ENCODE assay signal across 12 cellular contexts in the genomic region with DNA sequence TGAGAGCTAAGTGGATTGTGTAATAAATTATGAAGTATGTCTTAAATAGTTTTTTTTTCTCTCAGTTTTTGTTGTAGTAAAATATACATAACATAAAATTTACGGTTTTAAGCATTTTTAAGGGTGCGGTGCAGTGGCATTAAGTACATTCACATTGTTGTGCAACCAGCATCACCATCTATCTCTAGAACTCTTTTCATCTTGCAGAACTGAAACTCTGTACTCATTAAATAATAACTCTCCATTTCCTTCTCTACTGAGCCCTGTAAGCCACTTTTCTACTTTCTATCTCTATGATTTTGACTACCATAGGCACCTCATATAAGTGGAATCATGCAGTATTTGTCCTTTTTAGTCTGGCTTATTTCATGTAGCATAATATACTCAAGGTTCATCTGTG.
DNase-seq lines count a peak whose midpoint lies in the region; ATAC-seq and TF ChIP-seq lines count a peak whose summit lies in the region.
"Had no signal": no experiment of that assay in that cellular context is flagged by ENCODE, and none has a peak within 500 bp of the region (broad histone marks: within the 10 kb centered on the region; RNA-seq: fewer than 3 reads in every experiment).

No MANE protein-coding gene starts in this region.

- DNase-seq in activated T-cell treated with anti-CD3 and anti-CD28 coated beads, Interleukin-2, amount 50 U/mL, for 72 hours = no peak
- no peak for DNase-seq in activated T-cell treated with anti-CD3 and anti-CD28 coated beads, Interleukin-2, amount 50 U/mL, for 1 hour
- DNase-seq in MM.1S (peak; percentile 6), natural killer cell (no peak)
- DNase-seq in activated CD4-positive, alpha-beta T cell treated with anti-CD3 and anti-CD28 coated beads, Interleukin-2, amount 50 U/mL, for 48 hours = no peak
- no peak for DNase-seq in activated T-cell treated with anti-CD3 and anti-CD28 coated beads, Interleukin-2, amount 50 U/mL, for 24 hours
- DNase-seq: NCI-H524 had no signal

- H3K4me2 ChIP-seq in MM.1S (ENCODE audit: low read depth, low read length) = no peak overlapping the region

- no peak overlapping the region for H3K27ac ChIP-seq in MM.1S (ENCODE audit: low read length)
- H3K27ac ChIP-seq: gastroesophageal sphincter, HL-60 had no signal

- no peak for TF ChIP-seq CTCF in MM.1S (IDR thresholded peaks at IDR 0.05; ENCODE audit: low read length)
- no peak for TF ChIP-seq CTCF in natural killer cell (IDR thresholded peaks at IDR 0.05)

- H3K36me3 ChIP-seq in MM.1S (replicated peaks; ENCODE audit: insufficient read depth, low read length) = no peaks in the 10 kb centered on the region

- no peak overlapping the region for H3K4me3 ChIP-seq in MM.1S (ENCODE audit: low read length)
- H3K4me3 ChIP-seq: gastroesophageal sphincter had no signal

- ATAC-seq in activated T-cell treated with anti-CD3 and anti-CD28 coated beads, Interleukin-2, amount 50 U/mL, for 72 hours (replicated peaks in 1 of 2) = no peak
- peak; percentile 79 for ATAC-seq in HG02610 (IDR thresholded peaks at IDR 0.05; ENCODE audit: unreplicated experiment)
- ATAC-seq in stimulated activated memory B cell treated with anti-CD40 and anti-IgM and Interleukin-4, amounts not matched to agents 10 μg/mL and 1 μg/mL and 100 μg/mL, for 72 hours = peak; percentile 81
- ATAC-seq in natural killer cell = no peak
- ATAC-seq: gastroesophageal sphincter, SK-N-SH treated with all-trans-retinoic acid at 6 μM for 48 hours had no signal

- no peaks in the 10 kb centered on the region for H3K79me2 ChIP-seq in MM.1S (ENCODE audit: low read length)

- peak overlapping the region; percentile 13 for H3K27ac Mint-ChIP-seq in activated T-cell treated with anti-CD3 and anti-CD28 coated beads, Interleukin-2, amount 50 U/mL, for 72 hours
- peak overlapping the region; percentile 3 for H3K27ac Mint-ChIP-seq in stimulated activated memory B cell treated with anti-CD40 and anti-IgM and Interleukin-4, amounts not matched to agents 10 μg/mL and 1 μg/mL and 100 μg/mL, for 72 hours
- no peak overlapping the region for H3K27ac Mint-ChIP-seq in natural killer cell
- no peak overlapping the region for H3K27ac Mint-ChIP-seq in activated T-cell treated with anti-CD3 and anti-CD28 coated beads, Interleukin-2, amount 50 U/mL, for 24 hours

- intact Hi-C loops in natural killer cell (cut with micrococcal nuclease) = no loop called here

- no peak overlapping the region for H3K4me3 Mint-ChIP-seq in activated T-cell treated with anti-CD3 and anti-CD28 coated beads, Interleukin-2, amount 50 U/mL, for 72 hours
- H3K4me3 Mint-ChIP-seq in stimulated activated memory B cell treated with anti-CD40 and anti-IgM and Interleukin-4, amounts not matched to agents 10 μg/mL and 1 μg/mL and 100 μg/mL, for 72 hours = no peak overlapping the region
- H3K4me3 Mint-ChIP-seq in natural killer cell = no peak overlapping the region
- H3K4me3 Mint-ChIP-seq in activated T-cell treated with anti-CD3 and anti-CD28 coated beads, Interleukin-2, amount 50 U/mL, for 24 hours = no peak overlapping the region

- H3K27me3 Mint-ChIP-seq in activated T-cell treated with anti-CD3 and anti-CD28 coated beads, Interleukin-2, amount 50 U/mL, for 72 hours (ENCODE audit: low read depth) = no peaks in the 10 kb centered on the region
- no peaks in the 10 kb centered on the region for H3K27me3 Mint-ChIP-seq in stimulated activated memory B cell treated with anti-CD40 and anti-IgM and Interleukin-4, amounts not matched to agents 10 μg/mL and 1 μg/mL and 100 μg/mL, for 72 hours
- no peaks in the 10 kb centered on the region for H3K27me3 Mint-ChIP-seq in natural killer cell (ENCODE audit: low read depth in 2 of 2)
- H3K27me3 Mint-ChIP-seq in activated T-cell treated with anti-CD3 and anti-CD28 coated beads, Interleukin-2, amount 50 U/mL, for 24 hours = no peaks in the 10 kb centered on the region

- no peaks in the 10 kb centered on the region for H3K4me1 ChIP-seq in MM.1S (ENCODE audit: low read length)
- H3K4me1 ChIP-seq: gastroesophageal sphincter had no signal

- H3K27me3 ChIP-seq in MM.1S (replicated peaks; ENCODE audit: insufficient read depth, low read length) = no peaks in the 10 kb centered on the region
- H3K27me3 ChIP-seq: gastroesophageal sphincter had no signal

- H3K9ac ChIP-seq in MM.1S (ENCODE audit: low read length) = no peak overlapping the region

- H3K36me3 Mint-ChIP-seq in activated T-cell treated with anti-CD3 and anti-CD28 coated beads, Interleukin-2, amount 50 U/mL, for 72 hours (ENCODE audit: insufficient read depth in 2 of 2) = peaks cover 2 to 12% of the 10 kb centered on the region in 2 donors
- H3K36me3 Mint-ChIP-seq in stimulated activated memory B cell treated with anti-CD40 and anti-IgM and Interleukin-4, amounts not matched to agents 10 μg/mL and 1 μg/mL and 100 μg/mL, for 72 hours = peaks cover 66% of the 10 kb centered on the region
- H3K36me3 Mint-ChIP-seq in natural killer cell = no peaks in the 10 kb centered on the region
- peaks cover 73% of the 10 kb centered on the region for H3K36me3 Mint-ChIP-seq in activated T-cell treated with anti-CD3 and anti-CD28 coated beads, Interleukin-2, amount 50 U/mL, for 24 hours (ENCODE audit: low read depth)

- no peaks in the 10 kb centered on the region for H4K20me1 ChIP-seq in MM.1S (ENCODE audit: insufficient read depth, low read length)

- H3K4me1 Mint-ChIP-seq in activated T-cell treated with anti-CD3 and anti-CD28 coated beads, Interleukin-2, amount 50 U/mL, for 72 hours (ENCODE audit: low read depth) = no peaks in the 10 kb centered on the region
- H3K4me1 Mint-ChIP-seq in stimulated activated memory B cell treated with anti-CD40 and anti-IgM and Interleukin-4, amounts not matched to agents 10 μg/mL and 1 μg/mL and 100 μg/mL, for 72 hours = peaks cover 14% of the 10 kb centered on the region
- H3K4me1 Mint-ChIP-seq in natural killer cell = no peaks in the 10 kb centered on the region
- H3K4me1 Mint-ChIP-seq in activated T-cell treated with anti-CD3 and anti-CD28 coated beads, Interleukin-2, amount 50 U/mL, for 24 hours (ENCODE audit: low read depth) = peaks cover 7% of the 10 kb centered on the region

- no peaks in the 10 kb centered on the region for H3K9me3 Mint-ChIP-seq in activated T-cell treated with anti-CD3 and anti-CD28 coated beads, Interleukin-2, amount 50 U/mL, for 72 hours
- no peaks in the 10 kb centered on the region for H3K9me3 Mint-ChIP-seq in stimulated activated memory B cell treated with anti-CD40 and anti-IgM and Interleukin-4, amounts not matched to agents 10 μg/mL and 1 μg/mL and 100 μg/mL, for 72 hours
- no peaks in the 10 kb centered on the region for H3K9me3 Mint-ChIP-seq in natural killer cell
- H3K9me3 Mint-ChIP-seq in activated T-cell treated with anti-CD3 and anti-CD28 coated beads, Interleukin-2, amount 50 U/mL, for 24 hours = no peaks in the 10 kb centered on the region

- no peaks in the 10 kb centered on the region for H3K9me2 ChIP-seq in MM.1S (replicated peaks; ENCODE audit: insufficient read depth, low read length)

- no peaks in the 10 kb centered on the region for H3F3A ChIP-seq in MM.1S (ENCODE audit: insufficient read depth, low read length)

- no peak overlapping the region for H2AFZ ChIP-seq in MM.1S (ENCODE audit: low read length)

- no peaks in the 10 kb centered on the region for H3K9me3 ChIP-seq in MM.1S (replicated peaks; ENCODE audit: insufficient read depth, low read length)
- H3K9me3 ChIP-seq: gastroesophageal sphincter had no signal

Comparison
In these comparisons a context has a peak if more than half of its experiments do, and no peak if none do; other contexts are left out.
1. H3K27ac Mint-ChIP-seq: peak in activated T-cell treated with anti-CD3 and anti-CD28 coated beads, Interleukin-2, amount 50 U/mL, for 72 hours (single experiment) and stimulated activated memory B cell treated with anti-CD40 and anti-IgM and Interleukin-4, amounts not matched to agents 10 μg/mL and 1 μg/mL and 100 μg/mL, for 72 hours (single experiment); none in natural killer cell (0 of 2) and activated T-cell treated with anti-CD3 and anti-CD28 coated beads, Interleukin-2, amount 50 U/mL, for 24 hours (single experiment).
2. ATAC-seq: peak in HG02610 (single experiment) and stimulated activated memory B cell treated with anti-CD40 and anti-IgM and Interleukin-4, amounts not matched to agents 10 μg/mL and 1 μg/mL and 100 μg/mL, for 72 hours (single experiment); none in activated T-cell treated with anti-CD3 and anti-CD28 coated beads, Interleukin-2, amount 50 U/mL, for 72 hours (0 of 2) and natural killer cell (0 of 3).